28 cellular contexts compared by ENCODE assay signal in genomic region chr9:96581301-96581700, GRCh38.
"Had no signal": no experiment of that assay in that cellular context is flagged by ENCODE, and none has a peak within 500 bp of the region (broad histone marks: within the 10 kb centered on the region; RNA-seq: fewer than 3 reads in every experiment).

No MANE protein-coding gene starts in this region.

- DNase-seq: activated CD4-positive, alpha-beta memory T cell treated with anti-CD3 and anti-CD28 coated beads, Interleukin-2, amount 10 ng/mL, durations not matched to agents 7 days and 5 days; activated CD4-positive, alpha-beta T cell treated with anti-CD3 and anti-CD28 coated beads for 1 hour; activated CD4-positive, alpha-beta T cell treated with anti-CD3 and anti-CD28 coated beads for 4 hours; activated CD4-positive, alpha-beta T cell treated with anti-CD3 and anti-CD28 coated beads, Interleukin-2, amount 10 ng/mL, durations not matched to agents 7 days and 5 days; activated CD4-positive, alpha-beta T cell treated with anti-CD3 and anti-CD28 coated beads, Interleukin-2, amount 50 U/mL, for 4 hours; activated CD8-positive, alpha-beta memory T cell treated with anti-CD3 and anti-CD28 coated beads, Interleukin-2, amount 50 U/mL, for 48 hours; activated effector memory CD4-positive, alpha-beta T cell treated with Interleukin-2 at 50 U/mL for 16 hours; activated gamma-delta T cell treated with Interleukin-2 at 50 U/mL for 16 hours; activated naive CD4-positive, alpha-beta T cell treated with anti-CD3 and anti-CD28 coated beads for 36 hours; activated naive CD8-positive, alpha-beta T cell treated with anti-CD3 and anti-CD28 coated beads for 36 hours; activated naive CD8-positive, alpha-beta T cell treated with anti-CD3 and anti-CD28 coated beads, Interleukin-2, amount 50 U/mL, for 24 hours; activated T-cell treated with anti-CD3 and anti-CD28 coated beads for 4 hours; activated T-cell treated with anti-CD3 and anti-CD28 coated beads, Interleukin-2, amount 50 U/mL, for 4 hours; adrenal gland; amygdala; aorta; body of pancreas; cortex of kidney; dermis blood vessel endothelial cell; effector CD4-positive, alpha-beta T cell; effector memory CD8-positive, alpha-beta T cell; esophagus squamous epithelium; foreskin melanocyte; T-helper 2 cell had no signal

- H3K27me3 ChIP-seq: adrenal gland, body of pancreas, esophagus squamous epithelium, gastroesophageal sphincter had no signal

- H3K27ac Mint-ChIP-seq: activated CD4-positive, alpha-beta memory T cell treated with anti-CD3 and anti-CD28 coated beads, Interleukin-2, amount 10 ng/mL, durations not matched to agents 7 days and 5 days; activated CD4-positive, alpha-beta T cell treated with anti-CD3 and anti-CD28 coated beads, Interleukin-2, amount 10 ng/mL, durations not matched to agents 7 days and 5 days; activated naive CD4-positive, alpha-beta T cell treated with anti-CD3 and anti-CD28 coated beads for 36 hours; activated naive CD4-positive, alpha-beta T cell treated with anti-CD3 and anti-CD28 coated beads, Interleukin-2, amount 50 U/mL, for 24 hours; activated naive CD8-positive, alpha-beta T cell treated with anti-CD3 and anti-CD28 coated beads for 36 hours; activated naive CD8-positive, alpha-beta T cell treated with anti-CD3 and anti-CD28 coated beads, Interleukin-2, amount 50 U/mL, for 24 hours; activated T-helper 17 cell treated with anti-CD3 and anti-CD28 coated beads, Interleukin-2, amount 50 U/mL, for 72 hours; effector memory CD8-positive, alpha-beta T cell had no signal

- H3K27ac ChIP-seq: adrenal gland, gastroesophageal sphincter had no signal

- H3K9me3 Mint-ChIP-seq: activated CD4-positive, alpha-beta memory T cell treated with anti-CD3 and anti-CD28 coated beads, Interleukin-2, amount 10 ng/mL, durations not matched to agents 7 days and 5 days; activated CD4-positive, alpha-beta T cell treated with anti-CD3 and anti-CD28 coated beads, Interleukin-2, amount 10 ng/mL, durations not matched to agents 7 days and 5 days; activated naive CD4-positive, alpha-beta T cell treated with anti-CD3 and anti-CD28 coated beads for 36 hours; activated naive CD4-positive, alpha-beta T cell treated with anti-CD3 and anti-CD28 coated beads, Interleukin-2, amount 50 U/mL, for 24 hours; activated naive CD8-positive, alpha-beta T cell treated with anti-CD3 and anti-CD28 coated beads for 36 hours; activated naive CD8-positive, alpha-beta T cell treated with anti-CD3 and anti-CD28 coated beads, Interleukin-2, amount 50 U/mL, for 24 hours; activated T-cell treated with anti-CD3 and anti-CD28 coated beads, Interleukin-2, amount 50 U/mL, for 4 hours; activated T-helper 17 cell treated with anti-CD3 and anti-CD28 coated beads, Interleukin-2, amount 50 U/mL, for 72 hours; central memory CD8-positive, alpha-beta T cell; effector memory CD8-positive, alpha-beta T cell had no signal

- H3K36me3 ChIP-seq: adrenal gland, esophagus squamous epithelium, gastroesophageal sphincter had no signal

- H3K4me3 Mint-ChIP-seq: activated CD4-positive, alpha-beta memory T cell treated with anti-CD3 and anti-CD28 coated beads, Interleukin-2, amount 10 ng/mL, durations not matched to agents 7 days and 5 days; activated CD4-positive, alpha-beta T cell treated with anti-CD3 and anti-CD28 coated beads, Interleukin-2, amount 10 ng/mL, durations not matched to agents 7 days and 5 days; activated naive CD4-positive, alpha-beta T cell treated with anti-CD3 and anti-CD28 coated beads for 36 hours; activated naive CD4-positive, alpha-beta T cell treated with anti-CD3 and anti-CD28 coated beads, Interleukin-2, amount 50 U/mL, for 24 hours; activated naive CD8-positive, alpha-beta T cell treated with anti-CD3 and anti-CD28 coated beads for 36 hours; activated naive CD8-positive, alpha-beta T cell treated with anti-CD3 and anti-CD28 coated beads, Interleukin-2, amount 50 U/mL, for 24 hours; activated T-cell treated with anti-CD3 and anti-CD28 coated beads, Interleukin-2, amount 50 U/mL, for 4 hours; activated T-helper 17 cell treated with anti-CD3 and anti-CD28 coated beads, Interleukin-2, amount 50 U/mL, for 72 hours; central memory CD8-positive, alpha-beta T cell; effector memory CD8-positive, alpha-beta T cell had no signal

- H3K9me3 ChIP-seq: adrenal gland, body of pancreas, esophagus squamous epithelium, gastroesophageal sphincter had no signal

- H3K4me3 ChIP-seq: adrenal gland, body of pancreas, esophagus squamous epithelium, gastroesophageal sphincter had no signal

- H3K36me3 Mint-ChIP-seq: activated naive CD4-positive, alpha-beta T cell treated with anti-CD3 and anti-CD28 coated beads, Interleukin-2, amount 50 U/mL, for 24 hours; activated naive CD8-positive, alpha-beta T cell treated with anti-CD3 and anti-CD28 coated beads for 36 hours had no signal

- H3K4me1 Mint-ChIP-seq: activated CD4-positive, alpha-beta memory T cell treated with anti-CD3 and anti-CD28 coated beads, Interleukin-2, amount 10 ng/mL, durations not matched to agents 7 days and 5 days; activated CD4-positive, alpha-beta T cell treated with anti-CD3 and anti-CD28 coated beads, Interleukin-2, amount 10 ng/mL, durations not matched to agents 7 days and 5 days; activated naive CD4-positive, alpha-beta T cell treated with anti-CD3 and anti-CD28 coated beads, Interleukin-2, amount 50 U/mL, for 24 hours; activated naive CD8-positive, alpha-beta T cell treated with anti-CD3 and anti-CD28 coated beads, Interleukin-2, amount 50 U/mL, for 24 hours; activated T-helper 17 cell treated with anti-CD3 and anti-CD28 coated beads, Interleukin-2, amount 50 U/mL, for 72 hours; central memory CD8-positive, alpha-beta T cell had no signal

- H3K27me3 Mint-ChIP-seq: central memory CD8-positive, alpha-beta T cell; effector memory CD8-positive, alpha-beta T cell had no signal

- H3K4me1 ChIP-seq: adrenal gland, gastroesophageal sphincter had no signal
